Comparison of ENCODE assay signal across 26 cellular contexts in genomic region chr3:145678401-145678800, GRCh38.
DNase-seq lines count a peak whose midpoint lies in the region; ATAC-seq and TF ChIP-seq lines count a peak whose summit lies in the region.
"Had no signal": no experiment of that assay in that cellular context is flagged by ENCODE, and none has a peak within 500 bp of the region (broad histone marks: within the 10 kb centered on the region; RNA-seq: fewer than 3 reads in every experiment).

No MANE protein-coding gene starts in this region.

- H3K9ac ChIP-seq in mesendoderm (ENCODE audit: low read length) = no peak overlapping the region

- WGBS in mesendoderm (ENCODE audit: extremely low coverage, insufficient coverage, low lambda C conversion rate) = no CpG with 5 or more reads among the region's 1 CpG

- H3K4ac ChIP-seq in mesendoderm (ENCODE audit: low read depth, low read length) = no peak overlapping the region

- no peak overlapping the region for H3K4me2 ChIP-seq in mesendoderm (ENCODE audit: low read length)
- H3K4me2 ChIP-seq: GM23338 had no signal

- H2BK15ac ChIP-seq in mesendoderm (replicated peaks; ENCODE audit: low read depth) = no peak overlapping the region

- no peak for TF ChIP-seq CTCF in AG10803 (conservative IDR thresholded peaks at IDR 0.05; ENCODE audit: low read length)
- no peak for TF ChIP-seq CTCF in epithelial cell of esophagus (IDR thresholded peaks at IDR 0.05; ENCODE audit: insufficient read depth, low read depth, low read length, missing control alignments)
- TF ChIP-seq CTCF in omental fat pad (IDR thresholded peaks at IDR 0.05) = no peak

- no peaks in the 10 kb centered on the region for H3K36me3 ChIP-seq in mesendoderm (ENCODE audit: control insufficient read depth, insufficient read depth, low read length)
- H3K36me3 ChIP-seq: esophagus muscularis mucosa, lower lobe of right lung, suprapubic skin, uterus had no signal

- H4K8ac ChIP-seq in mesendoderm (ENCODE audit: low read depth, low read length) = no peak overlapping the region

- ATAC-seq in omental fat pad (ENCODE audit: low FRiP score) = no peak
- ATAC-seq: activated T-cell treated with anti-CD3 and anti-CD28 coated beads, Interleukin-2, amount 50 U/mL, for 4 hours; GM23338; lower lobe of right lung; SK-N-SH treated with all-trans-retinoic acid at 6 μM for 48 hours had no signal

- H3K4me3 ChIP-seq in AG10803 (ENCODE audit: low read length) (no peak overlapping the region), epithelial cell of esophagus (ENCODE audit: low read length) (no peak overlapping the region), mesendoderm (ENCODE audit: low read length) (no peak overlapping the region)
- H3K4me3 ChIP-seq: esophagus muscularis mucosa, GM23338, lower lobe of right lung, suprapubic skin, uterus had no signal

- H3K79me2 ChIP-seq in mesendoderm (ENCODE audit: control insufficient read depth, insufficient read depth, low read length) = no peaks in the 10 kb centered on the region

- H3K79me1 ChIP-seq in mesendoderm (ENCODE audit: low read length) = no peaks in the 10 kb centered on the region

- no peaks in the 10 kb centered on the region for H3K4me1 ChIP-seq in mesendoderm (ENCODE audit: control insufficient read depth, low read depth, low read length)
- H3K4me1 ChIP-seq: esophagus muscularis mucosa, lower lobe of right lung, suprapubic skin, uterus had no signal

- no peak overlapping the region for H3K18ac ChIP-seq in mesendoderm (ENCODE audit: low read length)

- H2BK120ac ChIP-seq in mesendoderm (ENCODE audit: low read depth, low read length) = no peak overlapping the region

- no peak overlapping the region for H2AK5ac ChIP-seq in mesendoderm (ENCODE audit: low read length)

- H3K27me3 ChIP-seq in mesendoderm (ENCODE audit: insufficient read depth, low read length, poor library complexity) = no peaks in the 10 kb centered on the region
- H3K27me3 ChIP-seq: esophagus muscularis mucosa, suprapubic skin, uterus had no signal

- no peak overlapping the region for H4K5ac ChIP-seq in mesendoderm (ENCODE audit: low read length)

- no peak overlapping the region for H3K56ac ChIP-seq in mesendoderm (ENCODE audit: low read length)

- no peak overlapping the region for H2BK5ac ChIP-seq in mesendoderm (ENCODE audit: low read length)

- H3K27ac ChIP-seq in mesendoderm (ENCODE audit: low read depth, low read length) = no peak overlapping the region
- H3K27ac ChIP-seq: esophagus muscularis mucosa, lower lobe of right lung, suprapubic skin, uterus had no signal

- DNase-seq in AG10803 (ENCODE audit: low read depth) (peak; percentile 0), NCI-H226 (peak; percentile 9), epithelial cell of esophagus (ENCODE audit: low read depth) (peak; percentile 33), mesendoderm (peak; percentile 6), RKO (ENCODE audit: low spot score) (no peak), omental fat pad (ENCODE audit: low spot score) (no peak), DMS 273 (lab: John Stamatoyannopoulos, UW; ENCODE audit: unreplicated experiment) (no peak)
- DNase-seq in activated CD4-positive, CD25-positive, alpha-beta regulatory T cell (lab: John Stamatoyannopoulos, UW) = no peak
- DNase-seq: ACHN; activated B cell treated with CpG ODN at 0.5 μM for 24 hours; activated naive CD4-positive, alpha-beta T cell treated with anti-CD3 and anti-CD28 coated beads for 36 hours; activated T-cell treated with anti-CD3 and anti-CD28 coated beads, Interleukin-2, amount 50 U/mL, for 4 hours; anterior cingulate cortex; C1 segment of cervical spinal cord; effector CD8-positive, alpha-beta T cell; hippocampal formation; islet precursor cell; KG1; lower lobe of right lung; NCI-H2029; NCI-H510A; uterus had no signal

- H3K23ac ChIP-seq in mesendoderm (ENCODE audit: low read length) = no peak overlapping the region

Comparison
In these comparisons a context has a peak if more than half of its experiments do, and no peak if none do; other contexts are left out.
1. DNase-seq: peak in AG10803 (single experiment), NCI-H226 (single experiment), epithelial cell of esophagus (single experiment) and mesendoderm (single experiment); none in RKO (single experiment), activated CD4-positive, CD25-positive, alpha-beta regulatory T cell (0 of 4), omental fat pad (single experiment) and DMS 273 (single experiment).